ENCODE assay signal across 6 cellular contexts in genomic region chr5:51558682-51559081, GRCh38.
"Had no signal": no experiment of that assay in that cellular context is flagged by ENCODE, and none has a peak within 500 bp of the region (broad histone marks: within the 10 kb centered on the region; RNA-seq: fewer than 3 reads in every experiment).

No MANE protein-coding gene starts in this region.

- DNase-seq: GM23248, GOT3, H7, H9, HCEC 1CT, HFFc6 had no signal
